1 cellular context compared by ENCODE assay signal in the genomic region with DNA sequence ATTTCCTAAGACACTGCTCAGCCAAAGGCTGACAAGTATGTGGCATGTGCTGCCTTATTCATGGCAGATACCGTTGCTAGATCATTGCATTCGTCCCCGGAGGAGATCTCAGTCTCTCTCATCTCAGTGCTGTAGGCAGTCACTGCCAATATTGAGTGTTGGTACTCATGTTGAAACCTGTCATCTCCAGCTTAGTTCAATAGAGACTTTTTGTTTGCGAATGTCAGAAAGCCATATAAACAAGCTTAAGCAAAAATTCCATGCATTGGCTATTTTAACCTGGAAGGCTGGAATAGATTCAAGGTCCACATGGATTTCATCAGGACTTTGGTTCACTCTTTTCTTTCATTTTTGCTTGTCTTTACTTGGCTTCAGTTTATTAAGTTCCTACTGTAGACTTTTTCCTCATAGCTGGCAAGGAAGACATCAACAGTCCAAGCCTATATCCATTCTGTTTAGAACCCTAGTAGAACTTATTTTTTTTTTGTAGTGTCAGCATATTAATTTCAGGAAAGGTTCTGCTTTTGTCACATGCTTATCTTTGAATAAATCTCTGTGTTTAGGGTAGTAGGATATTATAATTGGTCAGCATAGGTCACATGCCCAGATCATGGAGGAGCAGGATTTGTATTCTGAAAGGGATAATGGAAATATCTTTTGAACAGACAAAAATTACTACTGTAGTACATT.
TF ChIP-seq lines count a peak whose summit lies in the region.

No MANE protein-coding gene starts in this region.

TF ChIP-seq in HepG2, 621 proteins besides CTCF, POLR2A, EP300 and RAD21 (continued from another document and continues in another):
- TF ChIP-seq, protein P1, sequence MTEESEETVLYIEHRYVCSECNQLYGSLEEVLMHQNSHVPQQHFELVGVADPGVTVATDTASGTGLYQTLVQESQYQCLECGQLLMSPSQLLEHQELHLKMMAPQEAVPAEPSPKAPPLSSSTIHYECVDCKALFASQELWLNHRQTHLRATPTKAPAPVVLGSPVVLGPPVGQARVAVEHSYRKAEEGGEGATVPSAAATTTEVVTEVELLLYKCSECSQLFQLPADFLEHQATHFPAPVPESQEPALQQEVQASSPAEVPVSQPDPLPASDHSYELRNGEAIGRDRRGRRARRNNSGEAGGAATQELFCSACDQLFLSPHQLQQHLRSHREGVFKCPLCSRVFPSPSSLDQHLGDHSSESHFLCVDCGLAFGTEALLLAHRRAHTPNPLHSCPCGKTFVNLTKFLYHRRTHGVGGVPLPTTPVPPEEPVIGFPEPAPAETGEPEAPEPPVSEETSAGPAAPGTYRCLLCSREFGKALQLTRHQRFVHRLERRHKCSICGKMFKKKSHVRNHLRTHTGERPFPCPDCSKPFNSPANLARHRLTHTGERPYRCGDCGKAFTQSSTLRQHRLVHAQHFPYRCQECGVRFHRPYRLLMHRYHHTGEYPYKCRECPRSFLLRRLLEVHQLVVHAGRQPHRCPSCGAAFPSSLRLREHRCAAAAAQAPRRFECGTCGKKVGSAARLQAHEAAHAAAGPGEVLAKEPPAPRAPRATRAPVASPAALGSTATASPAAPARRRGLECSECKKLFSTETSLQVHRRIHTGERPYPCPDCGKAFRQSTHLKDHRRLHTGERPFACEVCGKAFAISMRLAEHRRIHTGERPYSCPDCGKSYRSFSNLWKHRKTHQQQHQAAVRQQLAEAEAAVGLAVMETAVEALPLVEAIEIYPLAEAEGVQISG (CRISPR knock-in tag; IDR thresholded peaks at IDR 0.05), result no peak
- TF ChIP-seq DBP (CRISPR knock-in tag; IDR thresholded peaks at IDR 0.05; ENCODE audit: not compliant biosample characterization), result no peak
- no peak; the same call in 1 of the 2 replicates for TF ChIP-seq MXD4 (CRISPR knock-in tag; IDR thresholded peaks at IDR 0.05)
- no peak for TF ChIP-seq STAT5B (CRISPR knock-in tag; IDR thresholded peaks at IDR 0.05)
- TF ChIP-seq SMAD1 (CRISPR knock-in tag; IDR thresholded peaks at IDR 0.05; ENCODE audit: borderline replicate concordance, low read depth), result no peak
- TF ChIP-seq NCOR1 (IDR thresholded peaks at IDR 0.05; ENCODE audit: borderline replicate concordance, low read length), result peak; percentile 63; the same call in 1 of the 2 replicates
- no peak for TF ChIP-seq ONECUT2 (CRISPR knock-in tag; IDR thresholded peaks at IDR 0.05)
- no peak for TF ChIP-seq ISX (CRISPR knock-in tag; conservative IDR thresholded peaks at IDR 0.05)
- TF ChIP-seq, protein P2, sequence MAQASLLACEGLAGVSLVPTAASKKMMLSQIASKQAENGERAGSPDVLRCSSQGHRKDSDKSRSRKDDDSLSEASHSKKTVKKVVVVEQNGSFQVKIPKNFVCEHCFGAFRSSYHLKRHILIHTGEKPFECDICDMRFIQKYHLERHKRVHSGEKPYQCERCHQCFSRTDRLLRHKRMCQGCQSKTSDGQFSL (CRISPR knock-in tag; IDR thresholded peaks at IDR 0.05), result no peak
- TF ChIP-seq ZSCAN5A (CRISPR knock-in tag; IDR thresholded peaks at IDR 0.05; ENCODE audit: borderline replicate concordance), result peak; percentile 40; the same call in 1 of the 2 replicates
- TF ChIP-seq DPF2 (CRISPR knock-in tag; IDR thresholded peaks at IDR 0.05; ENCODE audit: borderline replicate concordance, low read depth), result peak; percentile 44; the same call in 1 of the 2 replicates
- no peak for TF ChIP-seq IRX3 (CRISPR knock-in tag; IDR thresholded peaks at IDR 0.05; ENCODE audit: borderline replicate concordance, low read depth)
- TF ChIP-seq REPIN1 (CRISPR knock-in tag; IDR thresholded peaks at IDR 0.05; ENCODE audit: borderline replicate concordance, low read depth), result peak; percentile 51; the same call in 1 of the 2 replicates
- TF ChIP-seq ZNF382 (CRISPR knock-in tag; IDR thresholded peaks at IDR 0.05; ENCODE audit: borderline replicate concordance), result no peak
- TF ChIP-seq MYC (CRISPR knock-in tag; IDR thresholded peaks at IDR 0.05; ENCODE audit: borderline replicate concordance), result no peak
- no peak for TF ChIP-seq MTA1 (CRISPR knock-in tag; IDR thresholded peaks at IDR 0.05; ENCODE audit: borderline replicate concordance)
- no peak for TF ChIP-seq SP2 (CRISPR knock-in tag; IDR thresholded peaks at IDR 0.05)
- TF ChIP-seq ZNF891 (CRISPR knock-in tag; IDR thresholded peaks at IDR 0.05), result no peak
- peak; percentile 98 to 99 for TF ChIP-seq MAFK (conservative IDR thresholded peaks at IDR 0.05 in 1 of 2, IDR thresholded peaks at IDR 0.05 in 1 of 2; ENCODE audit: low read length in 2 of 2)
- TF ChIP-seq, protein P3, sequence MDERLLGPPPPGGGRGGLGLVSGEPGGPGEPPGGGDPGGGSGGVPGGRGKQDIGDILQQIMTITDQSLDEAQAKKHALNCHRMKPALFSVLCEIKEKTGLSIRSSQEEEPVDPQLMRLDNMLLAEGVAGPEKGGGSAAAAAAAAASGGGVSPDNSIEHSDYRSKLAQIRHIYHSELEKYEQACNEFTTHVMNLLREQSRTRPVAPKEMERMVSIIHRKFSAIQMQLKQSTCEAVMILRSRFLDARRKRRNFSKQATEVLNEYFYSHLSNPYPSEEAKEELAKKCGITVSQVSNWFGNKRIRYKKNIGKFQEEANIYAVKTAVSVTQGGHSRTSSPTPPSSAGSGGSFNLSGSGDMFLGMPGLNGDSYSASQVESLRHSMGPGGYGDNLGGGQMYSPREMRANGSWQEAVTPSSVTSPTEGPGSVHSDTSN (CRISPR knock-in tag; IDR thresholded peaks at IDR 0.05), result no peak
- no peak for TF ChIP-seq ZFAT (CRISPR knock-in tag; conservative IDR thresholded peaks at IDR 0.05)
- TF ChIP-seq, protein P4, sequence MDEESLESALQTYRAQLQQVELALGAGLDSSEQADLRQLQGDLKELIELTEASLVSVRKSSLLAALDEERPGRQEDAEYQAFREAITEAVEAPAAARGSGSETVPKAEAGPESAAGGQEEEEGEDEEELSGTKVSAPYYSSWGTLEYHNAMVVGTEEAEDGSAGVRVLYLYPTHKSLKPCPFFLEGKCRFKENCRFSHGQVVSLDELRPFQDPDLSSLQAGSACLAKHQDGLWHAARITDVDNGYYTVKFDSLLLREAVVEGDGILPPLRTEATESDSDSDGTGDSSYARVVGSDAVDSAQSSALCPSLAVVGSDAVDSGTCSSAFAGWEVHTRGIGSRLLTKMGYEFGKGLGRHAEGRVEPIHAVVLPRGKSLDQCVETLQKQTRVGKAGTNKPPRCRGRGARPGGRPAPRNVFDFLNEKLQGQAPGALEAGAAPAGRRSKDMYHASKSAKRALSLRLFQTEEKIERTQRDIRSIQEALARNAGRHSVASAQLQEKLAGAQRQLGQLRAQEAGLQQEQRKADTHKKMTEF (CRISPR knock-in tag; IDR thresholded peaks at IDR 0.05), result peak; percentile 60
- TF ChIP-seq SOX6 (IDR thresholded peaks at IDR 0.05), result no peak
- TF ChIP-seq SOX6 (CRISPR knock-in tag; IDR thresholded peaks at IDR 0.05), result peak; percentile 65; the same call in 1 of the 2 replicates
- TF ChIP-seq SMYD3 (CRISPR knock-in tag; IDR thresholded peaks at IDR 0.05), result no peak
- TF ChIP-seq ZKSCAN1 (IDR thresholded peaks at IDR 0.05; ENCODE audit: low read length), result no peak
- TF ChIP-seq ATF2 (CRISPR knock-in tag; IDR thresholded peaks at IDR 0.05), result 0 out of 2 replicates have a peak, but pooled peaks have one; percentile 42
- TF ChIP-seq HMGA1 (CRISPR knock-in tag; conservative IDR thresholded peaks at IDR 0.05), result no peak
- no peak for TF ChIP-seq ELF1 (CRISPR knock-in tag; IDR thresholded peaks at IDR 0.05)
- TF ChIP-seq RORA (CRISPR knock-in tag; IDR thresholded peaks at IDR 0.05), result no peak
- TF ChIP-seq, protein P5, sequence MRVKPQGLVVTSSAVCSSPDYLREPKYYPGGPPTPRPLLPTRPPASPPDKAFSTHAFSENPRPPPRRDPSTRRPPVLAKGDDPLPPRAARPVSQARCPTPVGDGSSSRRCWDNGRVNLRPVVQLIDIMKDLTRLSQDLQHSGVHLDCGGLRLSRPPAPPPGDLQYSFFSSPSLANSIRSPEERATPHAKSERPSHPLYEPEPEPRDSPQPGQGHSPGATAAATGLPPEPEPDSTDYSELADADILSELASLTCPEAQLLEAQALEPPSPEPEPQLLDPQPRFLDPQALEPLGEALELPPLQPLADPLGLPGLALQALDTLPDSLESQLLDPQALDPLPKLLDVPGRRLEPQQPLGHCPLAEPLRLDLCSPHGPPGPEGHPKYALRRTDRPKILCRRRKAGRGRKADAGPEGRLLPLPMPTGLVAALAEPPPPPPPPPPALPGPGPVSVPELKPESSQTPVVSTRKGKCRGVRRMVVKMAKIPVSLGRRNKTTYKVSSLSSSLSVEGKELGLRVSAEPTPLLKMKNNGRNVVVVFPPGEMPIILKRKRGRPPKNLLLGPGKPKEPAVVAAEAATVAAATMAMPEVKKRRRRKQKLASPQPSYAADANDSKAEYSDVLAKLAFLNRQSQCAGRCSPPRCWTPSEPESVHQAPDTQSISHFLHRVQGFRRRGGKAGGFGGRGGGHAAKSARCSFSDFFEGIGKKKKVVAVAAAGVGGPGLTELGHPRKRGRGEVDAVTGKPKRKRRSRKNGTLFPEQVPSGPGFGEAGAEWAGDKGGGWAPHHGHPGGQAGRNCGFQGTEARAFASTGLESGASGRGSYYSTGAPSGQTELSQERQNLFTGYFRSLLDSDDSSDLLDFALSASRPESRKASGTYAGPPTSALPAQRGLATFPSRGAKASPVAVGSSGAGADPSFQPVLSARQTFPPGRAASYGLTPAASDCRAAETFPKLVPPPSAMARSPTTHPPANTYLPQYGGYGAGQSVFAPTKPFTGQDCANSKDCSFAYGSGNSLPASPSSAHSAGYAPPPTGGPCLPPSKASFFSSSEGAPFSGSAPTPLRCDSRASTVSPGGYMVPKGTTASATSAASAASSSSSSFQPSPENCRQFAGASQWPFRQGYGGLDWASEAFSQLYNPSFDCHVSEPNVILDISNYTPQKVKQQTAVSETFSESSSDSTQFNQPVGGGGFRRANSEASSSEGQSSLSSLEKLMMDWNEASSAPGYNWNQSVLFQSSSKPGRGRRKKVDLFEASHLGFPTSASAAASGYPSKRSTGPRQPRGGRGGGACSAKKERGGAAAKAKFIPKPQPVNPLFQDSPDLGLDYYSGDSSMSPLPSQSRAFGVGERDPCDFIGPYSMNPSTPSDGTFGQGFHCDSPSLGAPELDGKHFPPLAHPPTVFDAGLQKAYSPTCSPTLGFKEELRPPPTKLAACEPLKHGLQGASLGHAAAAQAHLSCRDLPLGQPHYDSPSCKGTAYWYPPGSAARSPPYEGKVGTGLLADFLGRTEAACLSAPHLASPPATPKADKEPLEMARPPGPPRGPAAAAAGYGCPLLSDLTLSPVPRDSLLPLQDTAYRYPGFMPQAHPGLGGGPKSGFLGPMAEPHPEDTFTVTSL (CRISPR knock-in tag; IDR thresholded peaks at IDR 0.05; ENCODE audit: borderline replicate concordance), result peak; percentile 64; the same call in 1 of the 2 replicates
- TF ChIP-seq, protein P6, sequence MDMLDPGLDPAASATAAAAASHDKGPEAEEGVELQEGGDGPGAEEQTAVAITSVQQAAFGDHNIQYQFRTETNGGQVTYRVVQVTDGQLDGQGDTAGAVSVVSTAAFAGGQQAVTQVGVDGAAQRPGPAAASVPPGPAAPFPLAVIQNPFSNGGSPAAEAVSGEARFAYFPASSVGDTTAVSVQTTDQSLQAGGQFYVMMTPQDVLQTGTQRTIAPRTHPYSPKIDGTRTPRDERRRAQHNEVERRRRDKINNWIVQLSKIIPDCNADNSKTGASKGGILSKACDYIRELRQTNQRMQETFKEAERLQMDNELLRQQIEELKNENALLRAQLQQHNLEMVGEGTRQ (IDR thresholded peaks at IDR 0.05; ENCODE audit: low read depth, low read length), result peak; percentile 40; the same call in 1 of the 2 replicates
- TF ChIP-seq, protein P6 (CRISPR knock-in tag; IDR thresholded peaks at IDR 0.05; ENCODE audit: borderline replicate concordance), result peak; percentile 61; the same call in 1 of the 2 replicates
- TF ChIP-seq TERF1 (CRISPR knock-in tag; IDR thresholded peaks at IDR 0.05), result no peak
- no peak for TF ChIP-seq ZNF20 (CRISPR knock-in tag; IDR thresholded peaks at IDR 0.05)
- no peak for TF ChIP-seq ETV6 (CRISPR knock-in tag; conservative IDR thresholded peaks at IDR 0.05)
- peak; percentile 62 for TF ChIP-seq BCL6 (CRISPR knock-in tag; IDR thresholded peaks at IDR 0.05)
